Comparison of ENCODE assay signal across 8 cellular contexts in genomic region chr19:12163841-12164240, GRCh38.
DNase-seq lines count a peak whose midpoint lies in the region; ATAC-seq, FAIRE-seq and TF ChIP-seq lines count a peak whose summit lies in the region.

No MANE protein-coding gene starts in this region.

- no peaks in the 10 kb centered on the region for H3K27me3 Mint-ChIP-seq in T-helper 1 cell treated with Interleukin-12 subunit alpha and Interleukin-12 subunit beta and Interleukin-4 antibody, amounts not matched to agents 30 μg/mL and 1 μg/mL, for 36 hours (ENCODE audit: low read depth)
- no peaks in the 10 kb centered on the region for H3K27me3 Mint-ChIP-seq in stimulated activated naive B cell treated with anti-CD40 and anti-IgM and Interleukin-4, amounts not matched to agents 10 μg/mL and 1 μg/mL and 100 μg/mL, for 72 hours

- ATAC-seq in stimulated activated naive B cell treated with anti-CD40 and anti-IgM and Interleukin-4, amounts not matched to agents 10 μg/mL and 1 μg/mL and 100 μg/mL, for 72 hours (replicated peaks): no peak
- no peak for ATAC-seq in GM18517 (IDR thresholded peaks at IDR 0.05; ENCODE audit: unreplicated experiment)

- no peak for FAIRE-seq in D721Med (lab: Jason Lieb, UNC)

- peaks cover 33% of the 10 kb centered on the region for H3K36me3 Mint-ChIP-seq in T-helper 1 cell treated with Interleukin-12 subunit alpha and Interleukin-12 subunit beta and Interleukin-4 antibody, amounts not matched to agents 30 μg/mL and 1 μg/mL, for 36 hours (ENCODE audit: low read depth)
- H3K36me3 Mint-ChIP-seq in stimulated activated naive B cell treated with anti-CD40 and anti-IgM and Interleukin-4, amounts not matched to agents 10 μg/mL and 1 μg/mL and 100 μg/mL, for 72 hours: peaks cover 12 to 22% of the 10 kb centered on the region in 2 donors

- H3K4me3 Mint-ChIP-seq in T-helper 1 cell treated with Interleukin-12 subunit alpha and Interleukin-12 subunit beta and Interleukin-4 antibody, amounts not matched to agents 30 μg/mL and 1 μg/mL, for 36 hours: peak overlapping the region; percentile 97
- H3K4me3 Mint-ChIP-seq in stimulated activated naive B cell treated with anti-CD40 and anti-IgM and Interleukin-4, amounts not matched to agents 10 μg/mL and 1 μg/mL and 100 μg/mL, for 72 hours: peak overlapping the region; percentile 96 to 99

- TF ChIP-seq CTCF in WI38 (IDR thresholded peaks at IDR 0.05; ENCODE audit: low read depth, low read length) (no peak), D721Med (IDR thresholded peaks at IDR 0.05; ENCODE audit: insufficient read depth, missing control alignments) (no peak)

- peaks cover 2% of the 10 kb centered on the region for H3K9me3 Mint-ChIP-seq in T-helper 1 cell treated with Interleukin-12 subunit alpha and Interleukin-12 subunit beta and Interleukin-4 antibody, amounts not matched to agents 30 μg/mL and 1 μg/mL, for 36 hours
- no peaks in the 10 kb centered on the region for H3K9me3 Mint-ChIP-seq in stimulated activated naive B cell treated with anti-CD40 and anti-IgM and Interleukin-4, amounts not matched to agents 10 μg/mL and 1 μg/mL and 100 μg/mL, for 72 hours

- peak overlapping the region; percentile 94 for H3K27ac Mint-ChIP-seq in T-helper 1 cell treated with Interleukin-12 subunit alpha and Interleukin-12 subunit beta and Interleukin-4 antibody, amounts not matched to agents 30 μg/mL and 1 μg/mL, for 36 hours
- peak overlapping the region; percentile 99 for H3K27ac Mint-ChIP-seq in stimulated activated naive B cell treated with anti-CD40 and anti-IgM and Interleukin-4, amounts not matched to agents 10 μg/mL and 1 μg/mL and 100 μg/mL, for 72 hours

- DNase-seq in T-helper 1 cell (no peak), hepatic stellate cell (ENCODE audit: low spot score) (peak; percentile 64), SKM-1 treated with dmso at 0.1 percent for 144 hours (lab: John Stamatoyannopoulos, UW; ENCODE audit: unreplicated experiment) (no peak), D721Med (ENCODE audit: insufficient read length, low spot score) (no peak)
- no peak for DNase-seq in stimulated activated naive B cell treated with anti-CD40 and anti-IgM and Interleukin-4, amounts not matched to agents 10 μg/mL and 1 μg/mL and 100 μg/mL, for 72 hours

- H3K4me3 ChIP-seq in WI38 (ENCODE audit: low read depth, low read length): peak overlapping the region; percentile 95

- peaks cover 25% of the 10 kb centered on the region for H3K4me1 Mint-ChIP-seq in T-helper 1 cell treated with Interleukin-12 subunit alpha and Interleukin-12 subunit beta and Interleukin-4 antibody, amounts not matched to agents 30 μg/mL and 1 μg/mL, for 36 hours (ENCODE audit: low read depth)
- peaks cover 21 to 55% of the 10 kb centered on the region in 2 donors for H3K4me1 Mint-ChIP-seq in stimulated activated naive B cell treated with anti-CD40 and anti-IgM and Interleukin-4, amounts not matched to agents 10 μg/mL and 1 μg/mL and 100 μg/mL, for 72 hours
